ENCODE assay signal across 1 cellular context in the genomic region with DNA sequence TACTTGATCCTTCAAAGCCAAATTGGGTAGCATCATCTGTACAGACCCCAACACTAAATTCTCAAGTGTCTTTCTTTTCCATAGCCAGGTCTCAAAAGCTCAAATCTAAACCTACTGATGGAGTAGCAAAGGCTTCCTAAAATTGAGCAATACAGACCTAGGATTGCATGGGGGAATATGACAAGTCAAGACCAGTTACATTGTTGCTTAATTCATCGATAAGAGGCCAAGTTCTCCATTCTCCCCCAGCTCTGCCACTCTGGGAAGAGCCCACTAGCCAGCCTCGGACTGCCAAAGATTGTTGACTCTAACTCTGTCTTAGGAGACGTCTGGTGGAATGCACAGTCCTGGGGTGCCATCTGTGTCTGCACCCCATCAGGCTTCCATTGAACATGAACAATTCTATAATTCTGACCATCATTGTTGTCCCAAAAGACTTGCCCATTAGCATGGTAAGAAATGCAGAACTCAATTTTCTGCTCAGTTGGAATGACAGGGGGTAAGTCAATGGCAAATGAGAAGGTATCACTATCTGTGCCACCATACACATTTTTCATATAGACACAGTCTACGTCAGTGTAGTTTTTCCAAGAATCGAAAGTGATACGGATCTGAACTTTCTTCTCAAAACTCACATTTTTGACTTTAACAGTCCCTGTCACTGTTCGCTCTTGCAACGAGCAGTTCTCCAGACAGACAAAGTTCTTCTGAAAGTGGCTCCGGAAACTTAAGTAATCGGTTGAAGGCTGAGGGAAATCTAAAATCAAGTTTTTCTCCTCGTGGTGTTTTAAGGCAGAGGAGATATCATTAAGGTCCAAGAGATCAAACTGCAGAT.
TF ChIP-seq lines count a peak whose summit lies in the region.

No MANE protein-coding gene starts in this region.

TF ChIP-seq in K562, 482 proteins besides CTCF, POLR2A, EP300 and RAD21 (continued from another document and continues in another):
- peak; percentile 39; the same call in 1 of the 2 replicates for TF ChIP-seq CREM (IDR thresholded peaks at IDR 0.05; ENCODE audit: low read depth)
- no peak for TF ChIP-seq YBX1 (IDR thresholded peaks at IDR 0.05)
- peak; percentile 39; the same call in 1 of the 2 replicates for TF ChIP-seq TCF3 (CRISPR knock-in tag; IDR thresholded peaks at IDR 0.05)
- peak; percentile 55; the same call in 1 of the 2 replicates for TF ChIP-seq NFRKB (IDR thresholded peaks at IDR 0.05; ENCODE audit: low read depth)
- peak; percentile 28 for TF ChIP-seq CXXC5 (CRISPR knock-in tag; IDR thresholded peaks at IDR 0.05)
- TF ChIP-seq NR2C1 (IDR thresholded peaks at IDR 0.05) = no peak
- 0 out of 2 replicates have a peak, but pooled peaks have one; percentile 16 for TF ChIP-seq NR2C1 (tag; IDR thresholded peaks at IDR 0.05)
- TF ChIP-seq, protein P1, sequence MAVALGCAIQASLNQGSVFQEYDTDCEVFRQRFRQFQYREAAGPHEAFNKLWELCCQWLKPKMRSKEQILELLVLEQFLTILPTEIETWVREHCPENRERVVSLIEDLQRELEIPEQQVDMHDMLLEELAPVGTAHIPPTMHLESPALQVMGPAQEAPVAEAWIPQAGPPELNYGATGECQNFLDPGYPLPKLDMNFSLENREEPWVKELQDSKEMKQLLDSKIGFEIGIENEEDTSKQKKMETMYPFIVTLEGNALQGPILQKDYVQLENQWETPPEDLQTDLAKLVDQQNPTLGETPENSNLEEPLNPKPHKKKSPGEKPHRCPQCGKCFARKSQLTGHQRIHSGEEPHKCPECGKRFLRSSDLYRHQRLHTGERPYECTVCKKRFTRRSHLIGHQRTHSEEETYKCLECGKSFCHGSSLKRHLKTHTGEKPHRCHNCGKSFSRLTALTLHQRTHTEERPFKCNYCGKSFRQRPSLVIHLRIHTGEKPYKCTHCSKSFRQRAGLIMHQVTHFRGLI (CRISPR knock-in tag; IDR thresholded peaks at IDR 0.05) = 0 out of 2 replicates have a peak, but pooled peaks have one; percentile 63
- no peak for TF ChIP-seq ZBTB7A (IDR thresholded peaks at IDR 0.05; ENCODE audit: borderline replicate concordance, control insufficient read depth, low read depth, low read length)
- TF ChIP-seq, protein P2, sequence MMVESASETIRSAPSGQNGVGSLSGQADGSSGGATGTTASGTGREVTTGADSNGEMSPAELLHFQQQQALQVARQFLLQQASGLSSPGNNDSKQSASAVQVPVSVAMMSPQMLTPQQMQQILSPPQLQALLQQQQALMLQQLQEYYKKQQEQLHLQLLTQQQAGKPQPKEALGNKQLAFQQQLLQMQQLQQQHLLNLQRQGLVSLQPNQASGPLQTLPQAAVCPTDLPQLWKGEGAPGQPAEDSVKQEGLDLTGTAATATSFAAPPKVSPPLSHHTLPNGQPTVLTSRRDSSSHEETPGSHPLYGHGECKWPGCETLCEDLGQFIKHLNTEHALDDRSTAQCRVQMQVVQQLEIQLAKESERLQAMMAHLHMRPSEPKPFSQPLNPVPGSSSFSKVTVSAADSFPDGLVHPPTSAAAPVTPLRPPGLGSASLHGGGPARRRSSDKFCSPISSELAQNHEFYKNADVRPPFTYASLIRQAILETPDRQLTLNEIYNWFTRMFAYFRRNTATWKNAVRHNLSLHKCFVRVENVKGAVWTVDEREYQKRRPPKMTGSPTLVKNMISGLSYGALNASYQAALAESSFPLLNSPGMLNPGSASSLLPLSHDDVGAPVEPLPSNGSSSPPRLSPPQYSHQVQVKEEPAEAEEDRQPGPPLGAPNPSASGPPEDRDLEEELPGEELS (CRISPR knock-in tag; IDR thresholded peaks at IDR 0.05; ENCODE audit: borderline replicate concordance) = no peak
- no peak for TF ChIP-seq NR1H2 (CRISPR knock-in tag; IDR thresholded peaks at IDR 0.05)
- TF ChIP-seq, protein P3, sequence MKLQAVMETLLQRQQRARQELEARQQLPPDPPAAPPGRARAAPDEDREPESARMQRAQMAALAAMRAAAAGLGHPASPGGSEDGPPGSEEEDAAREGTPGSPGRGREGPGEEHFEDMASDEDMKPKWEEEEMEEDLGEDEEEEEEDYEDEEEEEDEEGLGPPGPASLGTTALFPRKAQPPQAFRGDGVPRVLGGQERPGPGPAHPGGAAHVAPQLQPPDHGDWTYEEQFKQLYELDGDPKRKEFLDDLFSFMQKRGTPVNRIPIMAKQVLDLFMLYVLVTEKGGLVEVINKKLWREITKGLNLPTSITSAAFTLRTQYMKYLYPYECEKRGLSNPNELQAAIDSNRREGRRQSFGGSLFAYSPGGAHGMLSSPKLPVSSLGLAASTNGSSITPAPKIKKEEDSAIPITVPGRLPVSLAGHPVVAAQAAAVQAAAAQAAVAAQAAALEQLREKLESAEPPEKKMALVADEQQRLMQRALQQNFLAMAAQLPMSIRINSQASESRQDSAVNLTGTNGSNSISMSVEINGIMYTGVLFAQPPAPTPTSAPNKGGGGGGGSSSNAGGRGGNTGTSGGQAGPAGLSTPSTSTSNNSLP (IDR thresholded peaks at IDR 0.05; ENCODE audit: borderline replicate concordance, low read depth, low read length) = no peak
- TF ChIP-seq SMARCA4 (IDR thresholded peaks at IDR 0.05) = peak; percentile 55; the same call in 1 of the 2 replicates
- TF ChIP-seq, protein P4, sequence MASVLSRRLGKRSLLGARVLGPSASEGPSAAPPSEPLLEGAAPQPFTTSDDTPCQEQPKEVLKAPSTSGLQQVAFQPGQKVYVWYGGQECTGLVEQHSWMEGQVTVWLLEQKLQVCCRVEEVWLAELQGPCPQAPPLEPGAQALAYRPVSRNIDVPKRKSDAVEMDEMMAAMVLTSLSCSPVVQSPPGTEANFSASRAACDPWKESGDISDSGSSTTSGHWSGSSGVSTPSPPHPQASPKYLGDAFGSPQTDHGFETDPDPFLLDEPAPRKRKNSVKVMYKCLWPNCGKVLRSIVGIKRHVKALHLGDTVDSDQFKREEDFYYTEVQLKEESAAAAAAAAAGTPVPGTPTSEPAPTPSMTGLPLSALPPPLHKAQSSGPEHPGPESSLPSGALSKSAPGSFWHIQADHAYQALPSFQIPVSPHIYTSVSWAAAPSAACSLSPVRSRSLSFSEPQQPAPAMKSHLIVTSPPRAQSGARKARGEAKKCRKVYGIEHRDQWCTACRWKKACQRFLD (CRISPR knock-in tag; IDR thresholded peaks at IDR 0.05) = peak; percentile 25; the same call in 1 of the 2 replicates
- TF ChIP-seq ATF1 (CRISPR knock-in tag; IDR thresholded peaks at IDR 0.05) = no peak
- peak; percentile 78 for TF ChIP-seq ATF1 (tag; IDR thresholded peaks at IDR 0.05)
- TF ChIP-seq SMAD3 (CRISPR knock-in tag; conservative IDR thresholded peaks at IDR 0.05) = 0 out of 2 replicates have a peak, but pooled peaks have one; percentile 28
- TF ChIP-seq, protein P5, sequence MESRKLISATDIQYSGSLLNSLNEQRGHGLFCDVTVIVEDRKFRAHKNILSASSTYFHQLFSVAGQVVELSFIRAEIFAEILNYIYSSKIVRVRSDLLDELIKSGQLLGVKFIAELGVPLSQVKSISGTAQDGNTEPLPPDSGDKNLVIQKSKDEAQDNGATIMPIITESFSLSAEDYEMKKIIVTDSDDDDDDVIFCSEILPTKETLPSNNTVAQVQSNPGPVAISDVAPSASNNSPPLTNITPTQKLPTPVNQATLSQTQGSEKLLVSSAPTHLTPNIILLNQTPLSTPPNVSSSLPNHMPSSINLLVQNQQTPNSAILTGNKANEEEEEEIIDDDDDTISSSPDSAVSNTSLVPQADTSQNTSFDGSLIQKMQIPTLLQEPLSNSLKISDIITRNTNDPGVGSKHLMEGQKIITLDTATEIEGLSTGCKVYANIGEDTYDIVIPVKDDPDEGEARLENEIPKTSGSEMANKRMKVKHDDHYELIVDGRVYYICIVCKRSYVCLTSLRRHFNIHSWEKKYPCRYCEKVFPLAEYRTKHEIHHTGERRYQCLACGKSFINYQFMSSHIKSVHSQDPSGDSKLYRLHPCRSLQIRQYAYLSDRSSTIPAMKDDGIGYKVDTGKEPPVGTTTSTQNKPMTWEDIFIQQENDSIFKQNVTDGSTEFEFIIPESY (CRISPR knock-in tag; IDR thresholded peaks at IDR 0.05) = no peak
- peak; percentile 15; the same call in 1 of the 2 replicates for TF ChIP-seq TAL1 (IDR thresholded peaks at IDR 0.05)
- no peak for TF ChIP-seq RBM25 (IDR thresholded peaks at IDR 0.05; ENCODE audit: low read depth, low read length, severe bottlenecking)
- no peak for TF ChIP-seq CBX3 (IDR thresholded peaks at IDR 0.05; ENCODE audit: borderline replicate concordance in 1 of 2, low read length in 2 of 2)
- no peak for TF ChIP-seq ZNF224 (CRISPR knock-in tag; IDR thresholded peaks at IDR 0.05)
- no peak; the same call in 1 of the 2 replicates for TF ChIP-seq EHMT2 (IDR thresholded peaks at IDR 0.05)
- peak; percentile 70 to 79; a peak in 2 of 4 replicates for TF ChIP-seq TRIM24 (IDR thresholded peaks at IDR 0.05)
- TF ChIP-seq LEF1 (IDR thresholded peaks at IDR 0.05) = no peak
- peak; percentile 31; the same call in 1 of the 2 replicates for TF ChIP-seq EP400 (IDR thresholded peaks at IDR 0.05)
- no peak for TF ChIP-seq TAF9B (IDR thresholded peaks at IDR 0.05; ENCODE audit: partially characterized antibody)
- no peak for TF ChIP-seq GATAD2A (IDR thresholded peaks at IDR 0.05)
- TF ChIP-seq MTA3 (IDR thresholded peaks at IDR 0.05; ENCODE audit: borderline replicate concordance) = no peak
- no peak for TF ChIP-seq HCFC1 (IDR thresholded peaks at IDR 0.05; ENCODE audit: low read depth, low read length)
- TF ChIP-seq RBM34 (IDR thresholded peaks at IDR 0.05; ENCODE audit: borderline replicate concordance, insufficient read depth, low read length) = no peak
- TF ChIP-seq, protein P6, sequence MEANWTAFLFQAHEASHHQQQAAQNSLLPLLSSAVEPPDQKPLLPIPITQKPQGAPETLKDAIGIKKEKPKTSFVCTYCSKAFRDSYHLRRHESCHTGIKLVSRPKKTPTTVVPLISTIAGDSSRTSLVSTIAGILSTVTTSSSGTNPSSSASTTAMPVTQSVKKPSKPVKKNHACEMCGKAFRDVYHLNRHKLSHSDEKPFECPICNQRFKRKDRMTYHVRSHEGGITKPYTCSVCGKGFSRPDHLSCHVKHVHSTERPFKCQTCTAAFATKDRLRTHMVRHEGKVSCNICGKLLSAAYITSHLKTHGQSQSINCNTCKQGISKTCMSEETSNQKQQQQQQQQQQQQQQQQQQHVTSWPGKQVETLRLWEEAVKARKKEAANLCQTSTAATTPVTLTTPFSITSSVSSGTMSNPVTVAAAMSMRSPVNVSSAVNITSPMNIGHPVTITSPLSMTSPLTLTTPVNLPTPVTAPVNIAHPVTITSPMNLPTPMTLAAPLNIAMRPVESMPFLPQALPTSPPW (CRISPR knock-in tag; IDR thresholded peaks at IDR 0.05) = no peak
- TF ChIP-seq NFYB (IDR thresholded peaks at IDR 0.05; ENCODE audit: extremely low read depth, insufficient read length) = no peak
- TF ChIP-seq KLF13 (tag; IDR thresholded peaks at IDR 0.05; ENCODE audit: borderline replicate concordance, low read depth) = no peak
- TF ChIP-seq NR2C2 (CRISPR knock-in tag; IDR thresholded peaks at IDR 0.05) = no peak
- TF ChIP-seq NR2C2 (tag; IDR thresholded peaks at IDR 0.05) = peak; percentile 57
- TF ChIP-seq STAG1 (CRISPR knock-in tag; IDR thresholded peaks at IDR 0.05; ENCODE audit: borderline replicate concordance) = no peak
- TF ChIP-seq, protein P7, sequence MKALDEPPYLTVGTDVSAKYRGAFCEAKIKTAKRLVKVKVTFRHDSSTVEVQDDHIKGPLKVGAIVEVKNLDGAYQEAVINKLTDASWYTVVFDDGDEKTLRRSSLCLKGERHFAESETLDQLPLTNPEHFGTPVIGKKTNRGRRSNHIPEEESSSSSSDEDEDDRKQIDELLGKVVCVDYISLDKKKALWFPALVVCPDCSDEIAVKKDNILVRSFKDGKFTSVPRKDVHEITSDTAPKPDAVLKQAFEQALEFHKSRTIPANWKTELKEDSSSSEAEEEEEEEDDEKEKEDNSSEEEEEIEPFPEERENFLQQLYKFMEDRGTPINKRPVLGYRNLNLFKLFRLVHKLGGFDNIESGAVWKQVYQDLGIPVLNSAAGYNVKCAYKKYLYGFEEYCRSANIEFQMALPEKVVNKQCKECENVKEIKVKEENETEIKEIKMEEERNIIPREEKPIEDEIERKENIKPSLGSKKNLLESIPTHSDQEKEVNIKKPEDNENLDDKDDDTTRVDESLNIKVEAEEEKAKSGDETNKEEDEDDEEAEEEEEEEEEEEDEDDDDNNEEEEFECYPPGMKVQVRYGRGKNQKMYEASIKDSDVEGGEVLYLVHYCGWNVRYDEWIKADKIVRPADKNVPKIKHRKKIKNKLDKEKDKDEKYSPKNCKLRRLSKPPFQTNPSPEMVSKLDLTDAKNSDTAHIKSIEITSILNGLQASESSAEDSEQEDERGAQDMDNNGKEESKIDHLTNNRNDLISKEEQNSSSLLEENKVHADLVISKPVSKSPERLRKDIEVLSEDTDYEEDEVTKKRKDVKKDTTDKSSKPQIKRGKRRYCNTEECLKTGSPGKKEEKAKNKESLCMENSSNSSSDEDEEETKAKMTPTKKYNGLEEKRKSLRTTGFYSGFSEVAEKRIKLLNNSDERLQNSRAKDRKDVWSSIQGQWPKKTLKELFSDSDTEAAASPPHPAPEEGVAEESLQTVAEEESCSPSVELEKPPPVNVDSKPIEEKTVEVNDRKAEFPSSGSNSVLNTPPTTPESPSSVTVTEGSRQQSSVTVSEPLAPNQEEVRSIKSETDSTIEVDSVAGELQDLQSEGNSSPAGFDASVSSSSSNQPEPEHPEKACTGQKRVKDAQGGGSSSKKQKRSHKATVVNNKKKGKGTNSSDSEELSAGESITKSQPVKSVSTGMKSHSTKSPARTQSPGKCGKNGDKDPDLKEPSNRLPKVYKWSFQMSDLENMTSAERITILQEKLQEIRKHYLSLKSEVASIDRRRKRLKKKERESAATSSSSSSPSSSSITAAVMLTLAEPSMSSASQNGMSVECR (CRISPR knock-in tag; IDR thresholded peaks at IDR 0.05) = no peak
- no peak for TF ChIP-seq ZNF175 (CRISPR knock-in tag; IDR thresholded peaks at IDR 0.05; ENCODE audit: low read depth)
- no peak for TF ChIP-seq NONO (IDR thresholded peaks at IDR 0.05; ENCODE audit: low read depth in 2 of 2, low read length in 1 of 2)
- no peak for TF ChIP-seq PHF21A (IDR thresholded peaks at IDR 0.05; ENCODE audit: borderline replicate concordance, low read depth)
- no peak for TF ChIP-seq TRIM28 (IDR thresholded peaks at IDR 0.05)
- TF ChIP-seq, protein P8, sequence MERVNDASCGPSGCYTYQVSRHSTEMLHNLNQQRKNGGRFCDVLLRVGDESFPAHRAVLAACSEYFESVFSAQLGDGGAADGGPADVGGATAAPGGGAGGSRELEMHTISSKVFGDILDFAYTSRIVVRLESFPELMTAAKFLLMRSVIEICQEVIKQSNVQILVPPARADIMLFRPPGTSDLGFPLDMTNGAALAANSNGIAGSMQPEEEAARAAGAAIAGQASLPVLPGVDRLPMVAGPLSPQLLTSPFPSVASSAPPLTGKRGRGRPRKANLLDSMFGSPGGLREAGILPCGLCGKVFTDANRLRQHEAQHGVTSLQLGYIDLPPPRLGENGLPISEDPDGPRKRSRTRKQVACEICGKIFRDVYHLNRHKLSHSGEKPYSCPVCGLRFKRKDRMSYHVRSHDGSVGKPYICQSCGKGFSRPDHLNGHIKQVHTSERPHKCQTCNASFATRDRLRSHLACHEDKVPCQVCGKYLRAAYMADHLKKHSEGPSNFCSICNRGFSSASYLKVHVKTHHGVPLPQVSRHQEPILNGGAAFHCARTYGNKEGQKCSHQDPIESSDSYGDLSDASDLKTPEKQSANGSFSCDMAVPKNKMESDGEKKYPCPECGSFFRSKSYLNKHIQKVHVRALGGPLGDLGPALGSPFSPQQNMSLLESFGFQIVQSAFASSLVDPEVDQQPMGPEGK (CRISPR knock-in tag; IDR thresholded peaks at IDR 0.05; ENCODE audit: borderline replicate concordance) = no peak
- peak; percentile 42; the same call in 1 of the 2 replicates for TF ChIP-seq TCFL5 (CRISPR knock-in tag; conservative IDR thresholded peaks at IDR 0.05)
- TF ChIP-seq MYBL2 (IDR thresholded peaks at IDR 0.05; ENCODE audit: low read depth) = no peak
- no peak for TF ChIP-seq MYBL2 (CRISPR knock-in tag; IDR thresholded peaks at IDR 0.05; ENCODE audit: borderline replicate concordance)
- peak; percentile 64; the same call in 1 of the 2 replicates for TF ChIP-seq STAT5A (IDR thresholded peaks at IDR 0.05; ENCODE audit: borderline replicate concordance, low read length)
- TF ChIP-seq SP1 (CRISPR knock-in tag; IDR thresholded peaks at IDR 0.05) = no peak
